Comparison of ENCODE assay signal across 1 cellular context in the genomic region with DNA sequence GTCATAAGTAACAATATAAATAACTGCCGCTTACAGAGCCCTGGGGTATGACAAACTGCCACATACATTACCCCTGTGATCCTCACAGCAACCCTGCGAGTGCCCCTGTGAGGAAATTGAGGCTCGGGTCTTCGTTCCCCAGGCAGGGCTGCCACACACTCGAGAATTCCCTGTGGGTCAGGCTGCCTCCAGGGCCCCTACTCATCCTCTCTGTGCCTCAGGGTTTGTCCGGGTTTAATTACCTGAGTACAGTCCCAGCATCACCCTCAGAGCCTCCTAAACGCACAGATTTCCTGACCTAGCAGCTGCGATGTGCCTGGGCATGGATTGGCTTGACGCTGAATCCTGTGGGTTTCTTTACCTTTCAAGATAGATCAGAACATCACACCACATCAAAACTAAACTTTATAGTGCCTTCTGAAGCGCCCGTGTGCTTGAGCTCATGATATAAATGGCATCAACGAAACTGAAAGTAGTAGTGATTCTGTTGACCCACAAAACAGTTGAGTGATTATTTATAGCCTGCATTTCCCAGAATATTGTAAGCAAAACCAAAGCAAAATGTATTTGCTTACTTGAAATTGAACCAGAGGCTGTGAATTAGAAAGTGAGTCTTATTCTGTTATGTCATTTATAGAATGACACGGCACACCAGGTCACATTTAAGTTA.
TF ChIP-seq lines count a peak whose summit lies in the region.

No MANE protein-coding gene starts in this region.

TF ChIP-seq in GM12878, 131 proteins besides CTCF, POLR2A, EP300 and RAD21 (continued from another document):
- no peak for TF ChIP-seq CEBPZ (IDR thresholded peaks at IDR 0.05; ENCODE audit: low read depth, low read length)
- TF ChIP-seq, protein P1, sequence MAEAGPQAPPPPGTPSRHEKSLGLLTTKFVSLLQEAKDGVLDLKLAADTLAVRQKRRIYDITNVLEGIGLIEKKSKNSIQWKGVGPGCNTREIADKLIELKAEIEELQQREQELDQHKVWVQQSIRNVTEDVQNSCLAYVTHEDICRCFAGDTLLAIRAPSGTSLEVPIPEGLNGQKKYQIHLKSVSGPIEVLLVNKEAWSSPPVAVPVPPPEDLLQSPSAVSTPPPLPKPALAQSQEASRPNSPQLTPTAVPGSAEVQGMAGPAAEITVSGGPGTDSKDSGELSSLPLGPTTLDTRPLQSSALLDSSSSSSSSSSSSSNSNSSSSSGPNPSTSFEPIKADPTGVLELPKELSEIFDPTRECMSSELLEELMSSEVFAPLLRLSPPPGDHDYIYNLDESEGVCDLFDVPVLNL (IDR thresholded peaks at IDR 0.05; ENCODE audit: low read depth, low read length), result no peak
- TF ChIP-seq MYB (IDR thresholded peaks at IDR 0.05; ENCODE audit: borderline replicate concordance, low read depth, low read length), result peak; percentile 89
- TF ChIP-seq, protein P2, sequence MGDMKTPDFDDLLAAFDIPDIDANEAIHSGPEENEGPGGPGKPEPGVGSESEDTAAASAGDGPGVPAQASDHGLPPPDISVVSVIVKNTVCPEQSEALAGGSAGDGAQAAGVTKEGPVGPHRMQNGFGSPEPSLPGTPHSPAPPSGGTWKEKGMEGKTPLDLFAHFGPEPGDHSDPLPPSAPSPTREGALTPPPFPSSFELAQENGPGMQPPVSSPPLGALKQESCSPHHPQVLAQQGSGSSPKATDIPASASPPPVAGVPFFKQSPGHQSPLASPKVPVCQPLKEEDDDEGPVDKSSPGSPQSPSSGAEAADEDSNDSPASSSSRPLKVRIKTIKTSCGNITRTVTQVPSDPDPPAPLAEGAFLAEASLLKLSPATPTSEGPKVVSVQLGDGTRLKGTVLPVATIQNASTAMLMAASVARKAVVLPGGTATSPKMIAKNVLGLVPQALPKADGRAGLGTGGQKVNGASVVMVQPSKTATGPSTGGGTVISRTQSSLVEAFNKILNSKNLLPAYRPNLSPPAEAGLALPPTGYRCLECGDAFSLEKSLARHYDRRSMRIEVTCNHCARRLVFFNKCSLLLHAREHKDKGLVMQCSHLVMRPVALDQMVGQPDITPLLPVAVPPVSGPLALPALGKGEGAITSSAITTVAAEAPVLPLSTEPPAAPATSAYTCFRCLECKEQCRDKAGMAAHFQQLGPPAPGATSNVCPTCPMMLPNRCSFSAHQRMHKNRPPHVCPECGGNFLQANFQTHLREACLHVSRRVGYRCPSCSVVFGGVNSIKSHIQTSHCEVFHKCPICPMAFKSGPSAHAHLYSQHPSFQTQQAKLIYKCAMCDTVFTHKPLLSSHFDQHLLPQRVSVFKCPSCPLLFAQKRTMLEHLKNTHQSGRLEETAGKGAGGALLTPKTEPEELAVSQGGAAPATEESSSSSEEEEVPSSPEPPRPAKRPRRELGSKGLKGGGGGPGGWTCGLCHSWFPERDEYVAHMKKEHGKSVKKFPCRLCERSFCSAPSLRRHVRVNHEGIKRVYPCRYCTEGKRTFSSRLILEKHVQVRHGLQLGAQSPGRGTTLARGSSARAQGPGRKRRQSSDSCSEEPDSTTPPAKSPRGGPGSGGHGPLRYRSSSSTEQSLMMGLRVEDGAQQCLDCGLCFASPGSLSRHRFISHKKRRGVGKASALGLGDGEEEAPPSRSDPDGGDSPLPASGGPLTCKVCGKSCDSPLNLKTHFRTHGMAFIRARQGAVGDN (IDR thresholded peaks at IDR 0.05), result peak; percentile 62
- peak; percentile 88 for TF ChIP-seq MEF2B (IDR thresholded peaks at IDR 0.05; ENCODE audit: partially characterized antibody, poor library complexity, severe bottlenecking)
- no peak for TF ChIP-seq ZNF274 (IDR thresholded peaks at IDR 0.05; ENCODE audit: insufficient read depth, insufficient read length)
- TF ChIP-seq YY1 (IDR thresholded peaks at IDR 0.05; ENCODE audit: low read depth, low read length), result no peak
- TF ChIP-seq ELK1 (IDR thresholded peaks at IDR 0.05; ENCODE audit: low read depth, low read length), result no peak
- TF ChIP-seq TAF1 (IDR thresholded peaks at IDR 0.05; ENCODE audit: borderline replicate concordance, low read depth, low read length), result no peak
